ENCODE assay signal across 8 cellular contexts in the genomic region with DNA sequence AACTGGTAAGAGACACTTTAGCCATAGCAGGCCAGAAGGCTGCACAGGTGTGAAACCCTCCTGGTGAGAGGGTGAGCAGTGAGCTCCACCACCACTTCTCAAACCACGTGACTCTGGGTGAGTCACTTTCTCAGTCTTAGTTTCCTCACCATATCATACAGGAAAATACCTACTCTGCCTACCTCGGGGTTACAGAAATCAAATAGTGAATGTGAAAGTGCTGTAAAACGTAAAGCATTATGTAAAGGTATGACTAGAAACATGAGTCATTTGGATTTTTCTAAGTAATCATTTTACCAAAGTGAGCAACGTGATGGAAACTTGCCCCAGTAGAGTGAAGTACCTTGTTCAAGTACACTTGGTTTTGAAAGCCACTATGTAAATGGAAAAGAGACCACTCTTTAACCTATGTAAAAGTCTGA. TPM values are rescaled to one million over a fixed set of nuclear protein-coding genes. Genes with fewer than 3 reads are reported as not detected.
DNase-seq lines count a peak whose midpoint lies in the region; ATAC-seq and TF ChIP-seq lines count a peak whose summit lies in the region.

No MANE protein-coding gene starts in this region.

- H3K4ac ChIP-seq in mesenchymal stem cell (ENCODE audit: low read depth in 1 of 2, low read length in 2 of 2): no peak overlapping the region

- H3K9ac ChIP-seq in mesenchymal stem cell (ENCODE audit: low read length): peak overlapping the region; percentile 61

- BruUV-seq in PC-9 (replicated peaks; lab: Mats Ljungman, UMichigan): no TSS peak

- peaks cover 16% of the 10 kb centered on the region for H3F3A ChIP-seq in PC-9 (ENCODE audit: insufficient read depth, low read depth)

- H3K23ac ChIP-seq in mesenchymal stem cell (ENCODE audit: low read length in 2 of 2): no peak overlapping the region

- no peak overlapping the region for H2BK12ac ChIP-seq in mesenchymal stem cell (ENCODE audit: low read length in 2 of 2)

- no peak for TF ChIP-seq CTCF in PC-9 (conservative IDR thresholded peaks at IDR 0.05)
- no peak for TF ChIP-seq CTCF in thoracic aorta (IDR thresholded peaks at IDR 0.05)

- H3K4me2 ChIP-seq in PC-9: peak overlapping the region; percentile 41
- no peak overlapping the region for H3K4me2 ChIP-seq in mesenchymal stem cell (ENCODE audit: low read length, poor library complexity, severe bottlenecking)

- no peak overlapping the region for H4K91ac ChIP-seq in mesenchymal stem cell (ENCODE audit: low read length)

- 96% methylated on average over 3 of the region's 4 CpGs for WGBS in mesenchymal stem cell

- H2AK5ac ChIP-seq in mesenchymal stem cell (ENCODE audit: low read length, severe bottlenecking): no peak overlapping the region

- 0 out of 2 replicates have a peak, but pooled peaks cover 6% of the 10 kb centered on the region for H4K20me1 ChIP-seq in PC-9 (ENCODE audit: insufficient read depth)

- no peak overlapping the region for H3K18ac ChIP-seq in mesenchymal stem cell (ENCODE audit: low read depth in 1 of 2, low read length in 2 of 2)

- ATAC-seq in GM18498 (IDR thresholded peaks at IDR 0.05; ENCODE audit: unreplicated experiment) (peak; percentile 92), HG02623 (IDR thresholded peaks at IDR 0.05; ENCODE audit: unreplicated experiment) (peak; percentile 72), thoracic aorta (ENCODE audit: insufficient number of reproducible peaks, low FRiP score, low read depth) (no peak)

- H2BK15ac ChIP-seq in mesenchymal stem cell (ENCODE audit: low read depth, poor library complexity, severe bottlenecking): no peak overlapping the region

- DNase-seq in PC-9 (peak in 1 of 2 experiments; percentile 86), mesenchymal stem cell (no peak), thoracic aorta (ENCODE audit: low spot score) (no peak), superior temporal gyrus (ENCODE audit: extremely low spot score) (no peak), NCI-H187 treated with DMSO at 0.1 percent for 48 hours (lab: John Stamatoyannopoulos, UW) (no peak)
- DNase-seq in activated naive CD4-positive, alpha-beta T cell treated with anti-CD3 and anti-CD28 coated beads, Interleukin-2, amount 50 U/mL, for 16 hours: peak; percentile 73

- peaks cover 27% of the 10 kb centered on the region for H3K79me1 ChIP-seq in mesenchymal stem cell (replicated peaks; ENCODE audit: low read length, poor library complexity, severe bottlenecking)

- intact Hi-C loops in PC-9 (cut with micrococcal nuclease; ENCODE audit: unreplicated experiment): no loop called here

- H3K4me3 ChIP-seq in PC-9 (0 out of 2 replicates have a peak overlapping the region, but pooled peaks have one; percentile 22), mesenchymal stem cell (ENCODE audit: insufficient read depth in 1 of 2, low read depth in 1 of 2, low read length in 2 of 2) (peak overlapping the region in 1 of 2 experiments; percentile 45), thoracic aorta (peak overlapping the region; percentile 18)

- H2AFZ ChIP-seq in PC-9 (no peak overlapping the region), mesenchymal stem cell (ENCODE audit: low read depth, low read length) (no peak overlapping the region)

- no peak overlapping the region for H2BK5ac ChIP-seq in mesenchymal stem cell (ENCODE audit: low read depth, low read length, poor library complexity, severe bottlenecking)

- no peak overlapping the region for H4K8ac ChIP-seq in mesenchymal stem cell (ENCODE audit: low read length)

- H3K4me1 ChIP-seq in PC-9 (replicated peaks; ENCODE audit: insufficient read depth) (peaks cover 14% of the 10 kb centered on the region; the same call in 1 of the 2 replicates), mesenchymal stem cell (ENCODE audit: control insufficient read depth, insufficient read depth, low read depth, low read length) (peaks cover 9% of the 10 kb centered on the region), thoracic aorta (ENCODE audit: control insufficient read depth in 1 of 2, low read depth in 2 of 2) (peaks cover 27 to 54% of the 10 kb centered on the region in 2 donors)

- POLR2A ChIA-PET in PC-9 (lab: Charles Lee; ENCODE audit: unreplicated experiment): no interaction called here

- H3K27me3 ChIP-seq in PC-9 (ENCODE audit: insufficient read depth, low read depth) (no peaks in the 10 kb centered on the region), mesenchymal stem cell (ENCODE audit: control insufficient read depth in 1 of 2, insufficient read depth in 1 of 2, low read length in 2 of 2) (no peaks in the 10 kb centered on the region), thoracic aorta (replicated peaks; ENCODE audit: insufficient read depth) (no peaks in the 10 kb centered on the region)

- H3K79me2 ChIP-seq in PC-9 (ENCODE audit: low read depth): peaks cover 80% of the 10 kb centered on the region

- H3K27ac ChIP-seq in PC-9 (peak overlapping the region; percentile 57), mesenchymal stem cell (ENCODE audit: low read length, poor library complexity, severe bottlenecking) (no peak overlapping the region), thoracic aorta (peak overlapping the region; percentile 36 to 50)

- H3K14ac ChIP-seq in mesenchymal stem cell (ENCODE audit: low read length in 2 of 2): no peak overlapping the region

- H3K9me3 ChIP-seq in PC-9 (ENCODE audit: insufficient read depth, low read depth) (peaks cover 10% of the 10 kb centered on the region; the same call in 1 of the 2 replicates), mesenchymal stem cell (ENCODE audit: control insufficient read depth, low read length) (peaks cover 15% of the 10 kb centered on the region), thoracic aorta (no peaks in the 10 kb centered on the region)

- H3K36me3 ChIP-seq in PC-9 (ENCODE audit: low read depth) (0 out of 2 replicates have a peak, but pooled peaks cover 6% of the 10 kb centered on the region), mesenchymal stem cell (ENCODE audit: control insufficient read depth in 1 of 2, insufficient read depth in 2 of 2, low read depth in 1 of 2, low read length in 2 of 2) (no peaks in the 10 kb centered on the region), thoracic aorta (no peaks in the 10 kb centered on the region)

- no peak overlapping the region for H2BK120ac ChIP-seq in mesenchymal stem cell (ENCODE audit: low read depth, low read length)

- CTCF ChIA-PET in PC-9 (lab: Charles Lee): no interaction called here

- H3K9me2 ChIP-seq in PC-9 (ENCODE audit: insufficient read depth): no peaks in the 10 kb centered on the region

RNA-seq across cellular contexts. Expression of gene USP12, which starts 40.4 kb away (rescaled TPM):
- 15.4 and 20.8 TPM in 2 replicates for total RNA-seq in PC-9 (2021)
- polyA plus RNA-seq in mesenchymal stem cell (2013, experiment 1 of 2): 20.9 TPM
- 21.6 TPM for polyA plus RNA-seq in mesenchymal stem cell (2013, experiment 2 of 2)
- 10 to 100 TPM; 22.6 to 40.5 TPM for total RNA-seq in thoracic aorta
